In the genomic region with DNA sequence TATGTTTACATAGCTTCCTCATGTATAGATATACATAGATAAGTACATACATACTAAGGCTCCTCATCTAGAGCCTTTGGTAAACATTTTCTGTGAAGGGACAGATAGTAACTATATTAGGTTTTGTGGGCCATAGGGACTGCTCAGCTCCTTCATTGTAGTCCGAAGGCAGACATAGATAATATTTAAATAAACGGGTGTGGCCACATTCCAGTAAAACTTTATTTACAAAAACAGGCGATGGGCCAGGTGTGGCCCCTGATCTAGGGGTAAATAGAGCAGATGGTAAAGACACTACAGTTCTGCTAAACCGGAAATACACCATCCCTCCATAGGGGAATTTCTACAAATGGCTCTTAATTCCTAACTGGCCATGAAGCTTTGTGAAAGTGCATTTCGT, we compare ENCODE assay signal across 14 cellular contexts.
"Had no signal": no experiment of that assay in that cellular context is flagged by ENCODE, and none has a peak within 500 bp of the region (broad histone marks: within the 10 kb centered on the region; RNA-seq: fewer than 3 reads in every experiment).

No MANE protein-coding gene starts in this region.

- H3K27me3 ChIP-seq: cardiac muscle cell, gastrocnemius medialis, heart right ventricle, ovary, tibial artery had no signal

- H3K4me3 ChIP-seq: cardiac muscle cell, gastrocnemius medialis, heart right ventricle, left ventricle myocardium inferior, ovary, skin epidermis, tibial artery had no signal

- H3K9me3 Mint-ChIP-seq: activated CD8-positive, alpha-beta T cell treated with anti-CD3 and anti-CD28 coated beads for 36 hours; activated naive CD8-positive, alpha-beta T cell treated with anti-CD3 and anti-CD28 coated beads, Interleukin-2, amount 50 U/mL, for 24 hours had no signal

- H3K27ac Mint-ChIP-seq: activated CD8-positive, alpha-beta T cell treated with anti-CD3 and anti-CD28 coated beads for 36 hours had no signal

- DNase-seq: activated CD4-positive, CD25-positive, alpha-beta regulatory T cell treated with anti-CD3 and anti-CD28 coated beads, Interleukin-2, amount 50 U/mL, for 72 hours; activated CD8-positive, alpha-beta memory T cell treated with anti-CD3 and anti-CD28 coated beads, Interleukin-2, amount 50 U/mL, for 48 hours; activated CD8-positive, alpha-beta T cell treated with anti-CD3 and anti-CD28 coated beads for 36 hours; activated naive CD4-positive, alpha-beta T cell treated with Interleukin-2 at 50 U/mL for 16 hours; activated naive CD8-positive, alpha-beta T cell treated with anti-CD3 and anti-CD28 coated beads, Interleukin-2, amount 50 U/mL, for 24 hours; gastrocnemius medialis; heart right ventricle; left ventricle myocardium inferior; mesendoderm; ovary; tibial artery had no signal

- H3K27me3 Mint-ChIP-seq: activated CD8-positive, alpha-beta T cell treated with anti-CD3 and anti-CD28 coated beads for 36 hours; activated naive CD8-positive, alpha-beta T cell treated with anti-CD3 and anti-CD28 coated beads, Interleukin-2, amount 50 U/mL, for 24 hours had no signal

- H3K36me3 ChIP-seq: ovary had no signal

- H3K27ac ChIP-seq: cardiac muscle cell, gastrocnemius medialis, heart right ventricle, left ventricle myocardium inferior, ovary, tibial artery had no signal

- ATAC-seq: activated CD8-positive, alpha-beta T cell treated with anti-CD3 and anti-CD28 coated beads for 36 hours; activated naive CD8-positive, alpha-beta T cell treated with anti-CD3 and anti-CD28 coated beads, Interleukin-2, amount 50 U/mL, for 24 hours had no signal

- H3K4me3 Mint-ChIP-seq: activated CD8-positive, alpha-beta T cell treated with anti-CD3 and anti-CD28 coated beads for 36 hours; activated naive CD8-positive, alpha-beta T cell treated with anti-CD3 and anti-CD28 coated beads, Interleukin-2, amount 50 U/mL, for 24 hours had no signal

- H3K9me3 ChIP-seq: gastrocnemius medialis, heart right ventricle, left ventricle myocardium inferior, ovary, tibial artery had no signal

- FAIRE-seq: keratinocyte had no signal
